31 cellular contexts compared by ENCODE assay signal in genomic region chr17:50822550-50822949, GRCh38. TPM values are rescaled to one million over a fixed set of nuclear protein-coding genes. Genes with fewer than 3 reads are reported as not detected.
"Had no signal": no experiment of that assay in that cellular context is flagged by ENCODE, and none has a peak within 500 bp of the region (broad histone marks: within the 10 kb centered on the region; RNA-seq: fewer than 3 reads in every experiment).

No MANE protein-coding gene starts in this region.

- H3K27ac ChIP-seq: stomach, suprapubic skin, testis, thoracic aorta, thyroid gland, tibial artery, tibial nerve, transverse colon, upper lobe of left lung, upper lobe of right lung, uterus, vagina had no signal

- H3K9me3 ChIP-seq: suprapubic skin, testis, thoracic aorta, thyroid gland, tibial artery, transverse colon, upper lobe of left lung, upper lobe of right lung, uterus, vagina had no signal

- H3K4me3 ChIP-seq: stomach, suprapubic skin, testis, thoracic aorta, thyroid gland, tibial artery, tibial nerve, transverse colon, upper lobe of left lung, upper lobe of right lung, uterus, vagina had no signal

- ATAC-seq: stimulated activated effector memory CD8-positive, alpha-beta T cell treated with anti-CD3 and anti-CD28 coated beads, Interleukin-12 subunit alpha, Interleukin-12 subunit beta, amount 100 ng/mL, for 72 hours; stimulated activated memory B cell treated with anti-CD40 and anti-IgM and Interleukin-4, amounts not matched to agents 10 μg/mL and 1 μg/mL and 100 μg/mL, for 72 hours; stimulated activated naive B cell treated with anti-CD40 and anti-IgM and Interleukin-4, amounts not matched to agents 10 μg/mL and 1 μg/mL and 100 μg/mL, for 72 hours; stimulated activated naive CD8-positive, alpha-beta T cell treated with anti-CD3 and anti-CD28 coated beads, Interleukin-15, amount 100 ng/mL, for 72 hours; stimulated activated naive CD8-positive, alpha-beta T cell treated with anti-CD3 and anti-CD28 coated beads, Interleukin-15, Interleukin-2, amounts not matched to agents 100 U/mL and 50 U/mL, for 24 hours; upper lobe of right lung had no signal

- H3K27me3 ChIP-seq: suprapubic skin, testis, thyroid gland, tibial nerve, transverse colon, upper lobe of left lung, uterus, vagina had no signal

- H3K4me1 ChIP-seq: testis, thyroid gland, transverse colon, upper lobe of right lung, uterus had no signal

- FAIRE-seq: urothelium cell line had no signal

- DNase-seq: stimulated activated CD4-positive, alpha-beta T cell treated with anti-CD3 and anti-CD28 coated beads, Interleukin-2, amount 100 ng/mL, for 48 hours; stimulated activated CD4-positive, alpha-beta T cell treated with anti-CD3 and anti-CD28 coated beads, Interleukin-4, amount 100 ng/mL, for 1 hour; stimulated activated CD4-positive, alpha-beta T cell treated with anti-CD3 and anti-CD28 coated beads, Interleukin-4, amount 100 ng/mL, for 24 hours; stimulated activated CD4-positive, alpha-beta T cell treated with anti-CD3 and anti-CD28 coated beads, Interleukin-4, amount 100 ng/mL, for 4 hours; stimulated activated CD8-positive, alpha-beta memory T cell treated with anti-CD3 and anti-CD28 coated beads, Interleukin-4, amount 100 ng/mL, for 48 hours; stimulated activated naive B cell treated with anti-CD40 and anti-IgM and Interleukin-4, amounts not matched to agents 10 μg/mL and 1 μg/mL and 100 μg/mL, for 72 hours; stimulated activated naive CD4-positive, alpha-beta T cell; stimulated activated naive CD4-positive, alpha-beta T cell treated with Interleukin-2 at 50 U/mL for 16 hours; stimulated activated naive CD8-positive, alpha-beta T cell treated with anti-CD3 and anti-CD28 coated beads, Interleukin-15, amount 100 ng/mL, for 72 hours; stimulated activated naive CD8-positive, alpha-beta T cell treated with anti-CD3 and anti-CD28 coated beads, Interleukin-15, Interleukin-2, amounts not matched to agents 100 U/mL and 50 U/mL, for 24 hours; stomach; substantia nigra; testis; thyroid gland; tibial artery; transverse colon; trophoblast cell; upper lobe of left lung; upper lobe of right lung; uterus had no signal

- H3K36me3 ChIP-seq: stomach, suprapubic skin, thoracic aorta, thyroid gland, tibial artery, tibial nerve, transverse colon, upper lobe of left lung, upper lobe of right lung, uterus, vagina had no signal

RNA-seq across cellular contexts. Expression of gene WFIKKN2, which starts 12.8 kb away (rescaled TPM):
- total RNA-seq: transverse colon had no signal

RNA-seq across cellular contexts. Expression of gene ANKRD40CL, which starts 55.2 kb away (rescaled TPM):
- total RNA-seq: subcutaneous adipose tissue, suprapubic skin, temporal lobe, testis, thoracic aorta, thyroid gland, tibial nerve, upper lobe of left lung, upper lobe of right lung, ureter, urinary bladder, uterus, vagina had no signal
- polyA plus RNA-seq: urinary bladder had no signal
